In genomic region chr7:107659666-107660065, GRCh38 we compare ENCODE assay signal across 1 cellular context.
TF ChIP-seq lines count a peak whose summit lies in the region.

No MANE protein-coding gene starts in this region.

TF ChIP-seq in GM23338, 12 proteins besides CTCF, POLR2A, EP300 and RAD21 (continued from another document):
- no peak for TF ChIP-seq REST (IDR thresholded peaks at IDR 0.05; ENCODE audit: unreplicated experiment)
- TF ChIP-seq POLR2AphosphoS5 (IDR thresholded peaks at IDR 0.05; ENCODE audit: low read depth) = no peak
- TF ChIP-seq STAT1 (IDR thresholded peaks at IDR 0.05; ENCODE audit: unreplicated experiment) = no peak
- no peak for TF ChIP-seq EZH2phosphoT487 (IDR thresholded peaks at IDR 0.05; ENCODE audit: unreplicated experiment)
- TF ChIP-seq NANOG (IDR thresholded peaks at IDR 0.05; ENCODE audit: borderline replicate concordance) = no peak
- TF ChIP-seq CREB1 (CRISPR knock-in tag; IDR thresholded peaks at IDR 0.05; ENCODE audit: low read depth) = no peak
